ENCODE assay signal across 22 cellular contexts in genomic region chr14:94630396-94630795, GRCh38. TPM values are rescaled to one million over a fixed set of nuclear protein-coding genes. Genes with fewer than 3 reads are reported as not detected.
"Had no signal": no experiment of that assay in that cellular context is flagged by ENCODE, and none has a peak within 500 bp of the region (broad histone marks: within the 10 kb centered on the region; RNA-seq: fewer than 3 reads in every experiment).

No MANE protein-coding gene starts in this region.

- DNase-seq: colonic mucosa; cortex of kidney; effector CD8-positive, alpha-beta T cell; effector memory CD8-positive, alpha-beta T cell; endodermal cell; erythroblast; esophagus squamous epithelium; foreskin fibroblast; foreskin melanocyte; gastrocnemius medialis; glutamatergic neuron; head of caudate nucleus; heart right ventricle; hippocampal formation; left cardiac atrium; left lung; left ventricle myocardium superior; lower lobe of right lung; mesenchymal stem cell; midbrain had no signal

RNA-seq across cellular contexts. Expression of gene SERPINA3, which starts 18.2 kb away (rescaled TPM):
- total RNA-seq: lung microvascular endothelial cell, mononuclear cell had no signal

RNA-seq across cellular contexts. Expression of gene SERPINA5, which starts 49.2 kb away (rescaled TPM):
- total RNA-seq: mononuclear cell had no signal
